22 cellular contexts compared by ENCODE assay signal in genomic region chr17:20276430-20276829, GRCh38.
DNase-seq lines count a peak whose midpoint lies in the region; ATAC-seq and TF ChIP-seq lines count a peak whose summit lies in the region.
"Had no signal": no experiment of that assay in that cellular context is flagged by ENCODE, and none has a peak within 500 bp of the region (broad histone marks: within the 10 kb centered on the region; RNA-seq: fewer than 3 reads in every experiment).

No MANE protein-coding gene starts in this region.

- H3K4ac ChIP-seq in IMR-90 (ENCODE audit: low read depth, low read length): no peak overlapping the region

- POLR2A ChIA-PET in IMR-90 (lab: Charles Lee; ENCODE audit: unreplicated experiment): no interaction called here

- H3K9me1 ChIP-seq in IMR-90 (ENCODE audit: insufficient read depth, low read length): peaks cover 22% of the 10 kb centered on the region

- no peaks in the 10 kb centered on the region for H3K9me3 ChIP-seq in IMR-90 (ENCODE audit: control insufficient read depth, insufficient read depth, low read length)
- H3K9me3 ChIP-seq: esophagus squamous epithelium, HAP-1, neutrophil, SJSA1, suprapubic skin had no signal

- H4K91ac ChIP-seq in IMR-90 (ENCODE audit: insufficient read depth, low read depth, low read length): no peak overlapping the region

- no peaks in the 10 kb centered on the region for H3K27me3 Mint-ChIP-seq in activated T-cell treated with anti-CD3 and anti-CD28 coated beads, Interleukin-2, amount 50 U/mL, for 24 hours
- no peaks in the 10 kb centered on the region for H3K27me3 Mint-ChIP-seq in activated naive CD8-positive, alpha-beta T cell treated with anti-CD3 and anti-CD28 coated beads for 36 hours
- H3K27me3 Mint-ChIP-seq in nephron progenitor cell (ENCODE audit: low read depth, poor library complexity) (peaks cover 3% of the 10 kb centered on the region), osteocyte (ENCODE audit: unreplicated experiment) (no peaks in the 10 kb centered on the region)

- no peak overlapping the region for H2AK9ac ChIP-seq in IMR-90 (replicated peaks; ENCODE audit: low read depth, low read length, poor library complexity)

- H3K27ac Mint-ChIP-seq in activated T-cell treated with anti-CD3 and anti-CD28 coated beads, Interleukin-2, amount 50 U/mL, for 24 hours: peak overlapping the region; percentile 65
- H3K27ac Mint-ChIP-seq in activated naive CD8-positive, alpha-beta T cell treated with anti-CD3 and anti-CD28 coated beads for 36 hours: peak overlapping the region; percentile 82
- H3K27ac Mint-ChIP-seq in nephron progenitor cell (peak overlapping the region; percentile 17), osteocyte (ENCODE audit: unreplicated experiment) (no peak overlapping the region)

- intact Hi-C loops in IMR-90 (cut with micrococcal nuclease): no loop called here

- H3K79me1 ChIP-seq in IMR-90 (ENCODE audit: low read depth in 1 of 2, low read length in 2 of 2): peaks cover 21 to 39% of the 10 kb centered on the region in 2 experiments

- H3K4me1 Mint-ChIP-seq in activated T-cell treated with anti-CD3 and anti-CD28 coated beads, Interleukin-2, amount 50 U/mL, for 24 hours (ENCODE audit: low read depth): peaks cover 82% of the 10 kb centered on the region
- peaks cover 82% of the 10 kb centered on the region for H3K4me1 Mint-ChIP-seq in activated naive CD8-positive, alpha-beta T cell treated with anti-CD3 and anti-CD28 coated beads for 36 hours
- peaks cover 37% of the 10 kb centered on the region for H3K4me1 Mint-ChIP-seq in nephron progenitor cell
- H3K4me1 Mint-ChIP-seq in osteocyte (ENCODE audit: unreplicated experiment): peaks cover 14% of the 10 kb centered on the region

- H2AFZ ChIP-seq in IMR-90 (replicated peaks; ENCODE audit: low read length, poor library complexity): no peak overlapping the region

- no peak overlapping the region for H2BK20ac ChIP-seq in IMR-90 (ENCODE audit: low read depth, low read length)

- no peak overlapping the region for H3K23ac ChIP-seq in IMR-90 (ENCODE audit: low read depth, low read length)

- H4K8ac ChIP-seq in IMR-90 (ENCODE audit: low read depth in 2 of 2, low read length in 2 of 2): no peak overlapping the region

- no peaks in the 10 kb centered on the region for H3K27me3 ChIP-seq in IMR-90 (ENCODE audit: control insufficient read depth, insufficient read depth, low read length)
- H3K27me3 ChIP-seq: esophagus squamous epithelium, neutrophil, SJSA1, suprapubic skin had no signal

- no peaks in the 10 kb centered on the region for H4K20me1 ChIP-seq in IMR-90 (ENCODE audit: insufficient read depth, low read length)

- no peak for DNase-seq in activated T-cell treated with anti-CD3 and anti-CD28 coated beads, Interleukin-2, amount 50 U/mL, for 24 hours
- DNase-seq in activated T-cell treated with anti-CD3 and anti-CD28 coated beads, Interleukin-2, amount 50 U/mL, for 48 hours: no peak
- DNase-seq in IMR-90 (peak; percentile 8), nephron progenitor cell (no peak), osteocyte (ENCODE audit: extremely low spot score, unreplicated experiment) (no peak), G401 (ENCODE audit: low spot score) (no peak)
- no peak for DNase-seq in activated naive CD8-positive, alpha-beta T cell treated with anti-CD3 and anti-CD28 coated beads for 36 hours
- DNase-seq: activated CD8-positive, alpha-beta memory T cell treated with anti-CD3 and anti-CD28 coated beads, Interleukin-2, amount 50 U/mL, for 48 hours; DMS53; effector memory CD4-positive, alpha-beta T cell; esophagus squamous epithelium; NCI-H146; NCI-H2227 treated with DMSO at 0.1 percent for 48 hours; NCI-H82; retina had no signal

- ATAC-seq in IMR-90 (ENCODE audit: low read depth): no peak
- no peak for ATAC-seq in GM19328 (IDR thresholded peaks at IDR 0.05; ENCODE audit: unreplicated experiment)
- ATAC-seq: Panc1 had no signal

- no peak overlapping the region for H3K18ac ChIP-seq in IMR-90 (ENCODE audit: low read depth, low read length)

- no peak overlapping the region for H3K4me2 ChIP-seq in IMR-90 (ENCODE audit: low read depth, low read length)

- no peak overlapping the region for H3K4me3 Mint-ChIP-seq in activated T-cell treated with anti-CD3 and anti-CD28 coated beads, Interleukin-2, amount 50 U/mL, for 24 hours
- H3K4me3 Mint-ChIP-seq in activated naive CD8-positive, alpha-beta T cell treated with anti-CD3 and anti-CD28 coated beads for 36 hours: no peak overlapping the region
- H3K4me3 Mint-ChIP-seq in nephron progenitor cell: no peak overlapping the region
- no peak overlapping the region for H3K4me3 Mint-ChIP-seq in osteocyte (ENCODE audit: unreplicated experiment)

- H3K36me3 Mint-ChIP-seq in activated T-cell treated with anti-CD3 and anti-CD28 coated beads, Interleukin-2, amount 50 U/mL, for 24 hours (ENCODE audit: low read depth): no peaks in the 10 kb centered on the region
- H3K36me3 Mint-ChIP-seq in activated naive CD8-positive, alpha-beta T cell treated with anti-CD3 and anti-CD28 coated beads for 36 hours: peaks cover 6% of the 10 kb centered on the region
- H3K36me3 Mint-ChIP-seq in nephron progenitor cell (ENCODE audit: low read depth) (peaks cover 17% of the 10 kb centered on the region), osteocyte (ENCODE audit: unreplicated experiment) (no peaks in the 10 kb centered on the region)

- H2BK120ac ChIP-seq in IMR-90 (ENCODE audit: low read depth, low read length): no peak overlapping the region

- H3K56ac ChIP-seq in IMR-90 (ENCODE audit: extremely low read depth, insufficient read depth, low read length): no peak overlapping the region

- H3K27ac ChIP-seq in IMR-90 (ENCODE audit: insufficient read depth, low read length): no peak overlapping the region
- H3K27ac ChIP-seq: esophagus squamous epithelium, neutrophil, SJSA1, suprapubic skin had no signal

- peaks cover 3% of the 10 kb centered on the region for H3K36me3 ChIP-seq in IMR-90 (ENCODE audit: control insufficient read depth, insufficient read depth, low read length)
- H3K36me3 ChIP-seq: esophagus squamous epithelium, HAP-1, neutrophil, suprapubic skin had no signal

- TF ChIP-seq CTCF in IMR-90 (conservative IDR thresholded peaks at IDR 0.05; ENCODE audit: low read depth, low read length) (no peak), nephron progenitor cell (IDR thresholded peaks at IDR 0.05) (no peak), osteocyte (IDR thresholded peaks at IDR 0.05) (no peak)

- H2BK15ac ChIP-seq in IMR-90 (ENCODE audit: low read depth, low read length): no peak overlapping the region

- no peak overlapping the region for H2BK5ac ChIP-seq in IMR-90 (ENCODE audit: low read depth, low read length, poor library complexity, severe bottlenecking)

- no peak overlapping the region for H3K14ac ChIP-seq in IMR-90 (replicated peaks; ENCODE audit: low read depth, low read length)

- dilution Hi-C loops in IMR-90 (cut with HindIII; ENCODE audit: low sequenced_read_pairs, unreplicated experiment): no loop called here

- H3K9ac ChIP-seq in IMR-90 (ENCODE audit: low read depth, low read length): no peak overlapping the region

- TF ChIP-seq POLR2A in IMR-90 (IDR thresholded peaks at IDR 0.05; ENCODE audit: low read depth, low read length): no peak

- in situ Hi-C loops in IMR-90 (cut with MboI; ENCODE audit: low sequenced_read_pairs): no loop called here
- in situ Hi-C loops in G401 (cut with HindIII; ENCODE audit: low sequenced_read_pairs): no loop called here

- no TSS peak for BruUV-seq in IMR-90 (replicated peaks; lab: Mats Ljungman, UMichigan)

- H3K4me1 ChIP-seq in IMR-90 (ENCODE audit: control insufficient read depth, insufficient read depth, low read length): peaks cover 13% of the 10 kb centered on the region
- H3K4me1 ChIP-seq: esophagus squamous epithelium, HAP-1, SJSA1, suprapubic skin had no signal

- no CpG with 5 or more reads among the region's 2 CpGs for WGBS in IMR-90 (ENCODE audit: extremely low coverage in 2 of 2, insufficient read length in 1 of 2), 2 experiments

- TF ChIP-seq RAD21 in IMR-90 (IDR thresholded peaks at IDR 0.05; ENCODE audit: low read length): no peak

- CTCF ChIA-PET in IMR-90 (lab: Yijun Ruan, JAX): interaction anchor here (0.6 kb wide), 1 partner anchor 107 kb away, joined by 3 read pairs; no protein-coding TSS in a partner anchor

- H3K9me3 Mint-ChIP-seq in activated T-cell treated with anti-CD3 and anti-CD28 coated beads, Interleukin-2, amount 50 U/mL, for 24 hours: no peaks in the 10 kb centered on the region
- H3K9me3 Mint-ChIP-seq in activated naive CD8-positive, alpha-beta T cell treated with anti-CD3 and anti-CD28 coated beads for 36 hours: peaks cover 2% of the 10 kb centered on the region
- H3K9me3 Mint-ChIP-seq in nephron progenitor cell (peaks cover 6% of the 10 kb centered on the region), osteocyte (ENCODE audit: unreplicated experiment) (no peaks in the 10 kb centered on the region)
- H3K9me3 Mint-ChIP-seq: CD8-positive, alpha-beta memory T cell had no signal

- no peak overlapping the region for H2AK5ac ChIP-seq in IMR-90 (ENCODE audit: low read depth, low read length)

- H3K4me3 ChIP-seq in IMR-90 (ENCODE audit: insufficient read depth, low read depth, low read length): no peak overlapping the region
- H3K4me3 ChIP-seq: esophagus squamous epithelium, HAP-1, SJSA1, suprapubic skin had no signal

- H4K5ac ChIP-seq in IMR-90 (ENCODE audit: low read depth, low read length): no peak overlapping the region

TF ChIP-seq in IMR-90, 13 proteins besides CTCF, POLR2A, EP300 and RAD21:
- TF ChIP-seq RFX5 (IDR thresholded peaks at IDR 0.05; ENCODE audit: low read depth, low read length): no peak
- no peak for TF ChIP-seq BHLHE40 (IDR thresholded peaks at IDR 0.05; ENCODE audit: low read depth, low read length)
- no peak for TF ChIP-seq RCOR1 (IDR thresholded peaks at IDR 0.05; ENCODE audit: insufficient replicate concordance, low read length)
- TF ChIP-seq USF2 (IDR thresholded peaks at IDR 0.05; ENCODE audit: low read depth, low read length): no peak
